24 cellular contexts compared by ENCODE assay signal in genomic region chr3:24951186-24951585, GRCh38.
"Had no signal": no experiment of that assay in that cellular context is flagged by ENCODE, and none has a peak within 500 bp of the region (broad histone marks: within the 10 kb centered on the region; RNA-seq: fewer than 3 reads in every experiment).

No MANE protein-coding gene starts in this region.

- H3K27me3 ChIP-seq: dorsolateral prefrontal cortex, gastrocnemius medialis, ovary, testis, tibial nerve, upper lobe of right lung had no signal

- H3K27me3 Mint-ChIP-seq: central memory CD8-positive, alpha-beta T cell; stimulated activated naive CD8-positive, alpha-beta T cell treated with anti-CD3 and anti-CD28 coated beads, Interleukin-15, Interleukin-2, amounts not matched to agents 100 ng/mL and 50 ng/mL, for 24 hours had no signal

- H3K4me1 ChIP-seq: gastrocnemius medialis, testis, tibial nerve, upper lobe of right lung had no signal

- H3K27ac Mint-ChIP-seq: immature natural killer cell; naive thymus-derived CD4-positive, alpha-beta T cell; nephron progenitor cell; progenitor cell of endocrine pancreas; stimulated activated naive CD8-positive, alpha-beta T cell treated with anti-CD3 and anti-CD28 coated beads, Interleukin-15, Interleukin-2, amounts not matched to agents 100 ng/mL and 50 ng/mL, for 24 hours had no signal

- ATAC-seq: esophagus mucosa; gastrocnemius medialis; left colon; left ventricle myocardium superior; naive thymus-derived CD4-positive, alpha-beta T cell; right cardiac atrium; upper lobe of right lung had no signal

- H3K4me1 Mint-ChIP-seq: central memory CD8-positive, alpha-beta T cell; immature natural killer cell; naive thymus-derived CD4-positive, alpha-beta T cell; nephron progenitor cell had no signal

- H3K9me3 ChIP-seq: gastrocnemius medialis, ovary, testis, tibial nerve, upper lobe of right lung had no signal

- H3K36me3 Mint-ChIP-seq: immature natural killer cell had no signal

- DNase-seq: cortex of kidney; effector CD8-positive, alpha-beta T cell; gastrocnemius medialis; glutamatergic neuron; immature natural killer cell; kidney; left colon; left ventricle myocardium superior; mesendoderm; naive thymus-derived CD4-positive, alpha-beta T cell; nephron progenitor cell; ovary; right cardiac atrium; stimulated activated CD4-positive, alpha-beta T cell treated with anti-CD3 and anti-CD28 coated beads, Interleukin-2, amount 100 ng/mL, for 48 hours; testis; upper lobe of right lung had no signal

- H3K27ac ChIP-seq: dorsolateral prefrontal cortex, gastrocnemius medialis, ovary, testis, tibial nerve, upper lobe of right lung had no signal

- H3K4me3 ChIP-seq: dorsolateral prefrontal cortex, gastrocnemius medialis, lung, ovary, smooth muscle cell, testis, tibial nerve, upper lobe of right lung had no signal

- H3K4me3 Mint-ChIP-seq: central memory CD8-positive, alpha-beta T cell; immature natural killer cell; naive thymus-derived CD4-positive, alpha-beta T cell; nephron progenitor cell; stimulated activated naive CD8-positive, alpha-beta T cell treated with anti-CD3 and anti-CD28 coated beads, Interleukin-15, Interleukin-2, amounts not matched to agents 100 ng/mL and 50 ng/mL, for 24 hours had no signal

- H3K36me3 ChIP-seq: gastrocnemius medialis, ovary, tibial nerve, upper lobe of right lung had no signal
